ENCODE assay signal across 13 cellular contexts in the genomic region with DNA sequence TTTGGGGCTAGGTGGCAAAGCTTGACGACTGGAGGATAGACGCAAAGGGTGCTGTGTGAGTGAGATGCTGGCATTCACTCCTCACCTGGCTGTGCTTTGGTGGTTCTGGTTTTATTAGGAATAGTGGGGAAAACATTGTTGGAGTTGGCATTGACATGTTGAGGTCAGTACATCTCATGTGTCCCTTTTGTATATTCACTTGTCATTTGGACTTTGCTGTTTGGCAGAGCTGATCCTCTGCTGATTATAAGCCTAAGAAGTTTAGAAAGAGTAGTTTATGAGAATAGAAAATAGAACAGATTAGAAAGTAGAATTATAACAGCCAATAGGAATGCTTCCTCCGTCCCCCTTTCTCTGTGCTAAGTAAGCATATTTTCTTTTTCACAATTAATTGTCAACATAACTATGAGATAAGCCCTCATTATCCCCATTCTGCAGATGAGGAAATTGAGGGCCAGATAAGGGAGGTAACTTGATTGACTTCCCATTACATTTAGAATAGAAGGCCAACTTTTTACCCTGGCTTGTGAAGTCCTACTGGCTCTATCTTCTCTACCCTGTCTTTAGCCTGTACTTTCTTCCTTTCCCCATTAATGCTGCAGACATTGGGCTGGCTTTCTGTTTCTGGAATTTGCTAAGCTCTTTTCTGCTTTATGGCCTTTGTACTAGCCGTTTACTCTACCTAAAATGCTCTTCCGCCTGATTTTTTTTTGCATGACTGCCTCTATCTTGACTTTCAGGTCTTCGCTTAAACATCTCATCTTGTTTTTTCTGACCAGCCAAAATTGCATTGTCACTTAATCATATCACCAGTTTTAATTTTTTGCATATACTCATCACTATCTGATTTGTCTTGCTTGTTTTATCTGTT. TPM values are rescaled to one million over a fixed set of nuclear protein-coding genes. Genes with fewer than 3 reads are reported as not detected.
DNase-seq lines count a peak whose midpoint lies in the region; ATAC-seq and TF ChIP-seq lines count a peak whose summit lies in the region.
"Had no signal": no experiment of that assay in that cellular context is flagged by ENCODE, and none has a peak within 500 bp of the region (broad histone marks: within the 10 kb centered on the region; RNA-seq: fewer than 3 reads in every experiment).

No MANE protein-coding gene starts in this region.

- H3K4me1 ChIP-seq in gastroesophageal sphincter, result peaks cover 17 to 80% (median 17%) of the 10 kb centered on the region in 3 donors

- POLR2A ChIA-PET in T-cell (lab: Charles Lee), result interaction anchor here (0.6 to 0.8 kb wide), 2 partner anchors 13 to 602 kb away, joined by 3 to 6 read pairs; partner anchors contain the start of gene ITPR1 (in 1 of the 2)

- TF ChIP-seq EP300 in gastroesophageal sphincter (IDR thresholded peaks at IDR 0.05), result no peak

- no peak for TF ChIP-seq CTCF in gastroesophageal sphincter (IDR thresholded peaks at IDR 0.05)

- H3K27ac ChIP-seq in gastroesophageal sphincter, result peak overlapping the region; percentile 71 to 87 (median 84)
- H3K27ac ChIP-seq: HL-60 had no signal

- TF ChIP-seq POLR2A in gastroesophageal sphincter (IDR thresholded peaks at IDR 0.05), result no peak

- H3K27me3 ChIP-seq in gastroesophageal sphincter, result no peaks in the 10 kb centered on the region
- H3K27me3 ChIP-seq: tibial nerve had no signal

- no peak overlapping the region for H3K4me3 ChIP-seq in gastroesophageal sphincter
- H3K4me3 ChIP-seq: tibial nerve had no signal

- no peaks in the 10 kb centered on the region for H3K9me3 Mint-ChIP-seq in T-helper 2 cell treated with Interferon-gamma antibody and Interleukin-4, amounts not matched to agents 5 μg/mL and 100 μg/mL, for 36 hours
- no peaks in the 10 kb centered on the region for H3K9me3 Mint-ChIP-seq in T-cell
- H3K9me3 Mint-ChIP-seq in stimulated activated naive B cell treated with anti-CD40 and anti-IgM and Interleukin-4, amounts not matched to agents 10 μg/mL and 1 μg/mL and 100 μg/mL, for 72 hours, result no peaks in the 10 kb centered on the region
- H3K9me3 Mint-ChIP-seq: activated CD4-positive, alpha-beta memory T cell treated with anti-CD3 and anti-CD28 coated beads, Interleukin-2, amount 10 ng/mL, durations not matched to agents 7 days and 5 days had no signal

- peaks cover 42% of the 10 kb centered on the region for H3K4me1 Mint-ChIP-seq in T-helper 2 cell treated with Interferon-gamma antibody and Interleukin-4, amounts not matched to agents 5 μg/mL and 100 μg/mL, for 36 hours (ENCODE audit: low read depth)
- H3K4me1 Mint-ChIP-seq in T-cell, result peaks cover 35 to 68% (median 54%) of the 10 kb centered on the region in 3 donors
- H3K4me1 Mint-ChIP-seq in stimulated activated naive B cell treated with anti-CD40 and anti-IgM and Interleukin-4, amounts not matched to agents 10 μg/mL and 1 μg/mL and 100 μg/mL, for 72 hours, result peaks cover 79 to 99% of the 10 kb centered on the region in 2 donors

- no peaks in the 10 kb centered on the region for H3K27me3 Mint-ChIP-seq in T-helper 2 cell treated with Interferon-gamma antibody and Interleukin-4, amounts not matched to agents 5 μg/mL and 100 μg/mL, for 36 hours (ENCODE audit: low read depth)
- H3K27me3 Mint-ChIP-seq in T-cell, result no peaks in the 10 kb centered on the region
- H3K27me3 Mint-ChIP-seq in stimulated activated naive B cell treated with anti-CD40 and anti-IgM and Interleukin-4, amounts not matched to agents 10 μg/mL and 1 μg/mL and 100 μg/mL, for 72 hours, result no peaks in the 10 kb centered on the region
- H3K27me3 Mint-ChIP-seq: activated CD4-positive, alpha-beta memory T cell treated with anti-CD3 and anti-CD28 coated beads, Interleukin-2, amount 10 ng/mL, durations not matched to agents 7 days and 5 days had no signal

- WGBS in gastroesophageal sphincter (ENCODE audit: low coverage in 1 of 2), 2 donors, result 59 to 68% methylated on average over 4 to 6 of the region's 6 CpGs

- H3K27ac Mint-ChIP-seq in T-helper 2 cell treated with Interferon-gamma antibody and Interleukin-4, amounts not matched to agents 5 μg/mL and 100 μg/mL, for 36 hours, result peak overlapping the region; percentile 18
- H3K27ac Mint-ChIP-seq in T-cell, result peak overlapping the region; percentile 98
- peak overlapping the region; percentile 91 for H3K27ac Mint-ChIP-seq in stimulated activated naive B cell treated with anti-CD40 and anti-IgM and Interleukin-4, amounts not matched to agents 10 μg/mL and 1 μg/mL and 100 μg/mL, for 72 hours

- peaks cover 0 to 16% of the 10 kb centered on the region in 2 donors for H3K36me3 ChIP-seq in gastroesophageal sphincter
- H3K36me3 ChIP-seq: tibial nerve had no signal

- DNase-seq in T-helper 2 cell treated with Interferon-gamma antibody and Interleukin-4, amounts not matched to agents 5 μg/mL and 100 μg/mL, for 36 hours (ENCODE audit: low spot score), result no peak
- DNase-seq in T-helper 2 cell (no peak), T-cell (no peak), T-helper 9 cell (no peak)
- no peak for DNase-seq in stimulated activated naive B cell treated with anti-CD40 and anti-IgM and Interleukin-4, amounts not matched to agents 10 μg/mL and 1 μg/mL and 100 μg/mL, for 72 hours
- DNase-seq in stimulated activated CD4-positive, alpha-beta T cell treated with anti-CD3 and anti-CD28 coated beads, Interleukin-2, amount 100 ng/mL, for 48 hours, result no peak
- DNase-seq: activated CD4-positive, alpha-beta memory T cell treated with anti-CD3 and anti-CD28 coated beads, Interleukin-2, amount 10 ng/mL, durations not matched to agents 7 days and 5 days; dermis blood vessel endothelial cell had no signal

- H3K4me3 Mint-ChIP-seq in T-helper 2 cell treated with Interferon-gamma antibody and Interleukin-4, amounts not matched to agents 5 μg/mL and 100 μg/mL, for 36 hours, result peak overlapping the region; percentile 76
- peak overlapping the region in 2 of 3 donors; percentile 10 to 21 for H3K4me3 Mint-ChIP-seq in T-cell
- peak overlapping the region; percentile 84 to 85 for H3K4me3 Mint-ChIP-seq in stimulated activated naive B cell treated with anti-CD40 and anti-IgM and Interleukin-4, amounts not matched to agents 10 μg/mL and 1 μg/mL and 100 μg/mL, for 72 hours

- CTCF ChIA-PET in T-cell (lab: Charles Lee), result interaction anchor here (1.0 to 1.7 kb wide), 4 partner anchors 11 to 13 kb away, joined by 3 to 8 read pairs (median 3); partner anchors contain the start of gene ITPR1 (in 1 of the 2)

- no peak for ATAC-seq in T-cell (replicated peaks in 1 of 4)
- no peak for ATAC-seq in gastroesophageal sphincter
- no peak for ATAC-seq in stimulated activated naive B cell treated with anti-CD40 and anti-IgM and Interleukin-4, amounts not matched to agents 10 μg/mL and 1 μg/mL and 100 μg/mL, for 72 hours (replicated peaks)
- no peak for ATAC-seq in HG02973 (IDR thresholded peaks at IDR 0.05; ENCODE audit: unreplicated experiment)
- ATAC-seq: sciatic nerve had no signal

- no peaks in the 10 kb centered on the region for H3K9me3 ChIP-seq in gastroesophageal sphincter
- H3K9me3 ChIP-seq: tibial nerve had no signal

- peaks cover 17% of the 10 kb centered on the region for H3K36me3 Mint-ChIP-seq in T-helper 2 cell treated with Interferon-gamma antibody and Interleukin-4, amounts not matched to agents 5 μg/mL and 100 μg/mL, for 36 hours (ENCODE audit: low read depth)
- peaks cover 31% of the 10 kb centered on the region for H3K36me3 Mint-ChIP-seq in T-cell
- peaks cover 49% of the 10 kb centered on the region in 2 donors for H3K36me3 Mint-ChIP-seq in stimulated activated naive B cell treated with anti-CD40 and anti-IgM and Interleukin-4, amounts not matched to agents 10 μg/mL and 1 μg/mL and 100 μg/mL, for 72 hours

RNA-seq across cellular contexts. Expression of gene ITPR1, which starts 12.8 kb away (rescaled TPM):
- 100 to 1,000 TPM in 1 of 5 donors, 10 to 100 TPM in 4; 53.8 to 105 (median 73.1) TPM for total RNA-seq in T-cell
- total RNA-seq in gastroesophageal sphincter, result 100 to 1,000 TPM; 184 to 305 (median 218) TPM

RNA-seq across cellular contexts. Expression of gene SUMF1, which starts 38.9 kb away (rescaled TPM):
- total RNA-seq in T-cell (10 to 100 TPM; 15.5 to 20.8 (median 17.2) TPM), gastroesophageal sphincter (10 to 100 TPM; 39.6 to 51.3 (median 47.0) TPM)

Comparison
In these comparisons a context has a peak if more than half of its experiments do, and no peak if none do; other contexts are left out.
1. H3K27ac Mint-ChIP-seq: peak in every context shown above with its lines; median percentile 98 in T-cell; 91 in stimulated activated naive B cell treated with anti-CD40 and anti-IgM and Interleukin-4, amounts not matched to agents 10 μg/mL and 1 μg/mL and 100 μg/mL, for 72 hours; 18 in T-helper 2 cell treated with Interferon-gamma antibody and Interleukin-4, amounts not matched to agents 5 μg/mL and 100 μg/mL, for 36 hours.
2. H3K4me3 Mint-ChIP-seq: peak in every context shown above with its lines; median percentile 84 in stimulated activated naive B cell treated with anti-CD40 and anti-IgM and Interleukin-4, amounts not matched to agents 10 μg/mL and 1 μg/mL and 100 μg/mL, for 72 hours; 76 in T-helper 2 cell treated with Interferon-gamma antibody and Interleukin-4, amounts not matched to agents 5 μg/mL and 100 μg/mL, for 36 hours; 16 in T-cell.